Comparison of ENCODE assay signal across 21 cellular contexts in the genomic region with DNA sequence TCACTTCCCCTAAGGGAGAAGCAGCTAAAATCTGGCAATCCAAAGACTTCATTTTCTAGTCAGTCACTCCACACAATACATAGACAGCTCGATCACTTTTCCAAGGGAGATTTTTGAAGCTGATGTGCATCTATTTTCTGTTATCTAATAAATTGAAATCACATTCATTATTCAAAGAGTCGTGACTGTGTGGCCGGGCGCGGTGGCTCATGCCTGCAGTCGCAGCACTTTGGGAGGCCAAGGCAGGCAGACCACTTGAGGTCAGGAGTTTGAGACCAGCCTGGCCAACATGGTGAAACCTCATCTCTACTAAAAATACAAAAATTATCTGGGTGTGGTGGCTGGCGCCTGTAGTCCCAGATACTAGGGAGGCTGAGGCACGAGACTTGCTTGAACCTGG.
"Had no signal": no experiment of that assay in that cellular context is flagged by ENCODE, and none has a peak within 500 bp of the region (broad histone marks: within the 10 kb centered on the region; RNA-seq: fewer than 3 reads in every experiment).

No MANE protein-coding gene starts in this region.

- H3K36me3 ChIP-seq: ascending aorta had no signal

- H3K27ac Mint-ChIP-seq: activated CD8-positive, alpha-beta T cell treated with anti-CD3 and anti-CD28 coated beads for 36 hours; activated naive CD4-positive, alpha-beta T cell treated with anti-CD3 and anti-CD28 coated beads, Interleukin-2, amount 50 U/mL, for 72 hours; activated naive CD8-positive, alpha-beta T cell treated with anti-CD3 and anti-CD28 coated beads, Interleukin-2, amount 50 U/mL, for 24 hours; T-helper 1 cell treated with Interleukin-12 subunit alpha and Interleukin-12 subunit beta and Interleukin-4 antibody, amounts not matched to agents 30 μg/mL and 1 μg/mL, for 36 hours had no signal

- H3K9me3 Mint-ChIP-seq: activated CD8-positive, alpha-beta T cell treated with anti-CD3 and anti-CD28 coated beads for 36 hours; activated naive CD4-positive, alpha-beta T cell treated with anti-CD3 and anti-CD28 coated beads, Interleukin-2, amount 50 U/mL, for 72 hours; activated naive CD8-positive, alpha-beta T cell treated with anti-CD3 and anti-CD28 coated beads, Interleukin-2, amount 50 U/mL, for 24 hours; T-helper 1 cell treated with Interleukin-12 subunit alpha and Interleukin-12 subunit beta and Interleukin-4 antibody, amounts not matched to agents 30 μg/mL and 1 μg/mL, for 36 hours had no signal

- H3K27me3 Mint-ChIP-seq: activated CD8-positive, alpha-beta T cell treated with anti-CD3 and anti-CD28 coated beads for 36 hours; activated naive CD8-positive, alpha-beta T cell treated with anti-CD3 and anti-CD28 coated beads, Interleukin-2, amount 50 U/mL, for 24 hours had no signal

- H3K4me3 ChIP-seq: ascending aorta, body of pancreas had no signal

- H3K9me3 ChIP-seq: ascending aorta, body of pancreas had no signal

- H3K36me3 Mint-ChIP-seq: activated naive CD4-positive, alpha-beta T cell treated with anti-CD3 and anti-CD28 coated beads, Interleukin-2, amount 50 U/mL, for 72 hours had no signal

- DNase-seq: activated CD4-positive, alpha-beta T cell treated with anti-CD3 and anti-CD28 coated beads for 4 hours; activated CD8-positive, alpha-beta memory T cell treated with anti-CD3 and anti-CD28 coated beads, Interleukin-2, amount 50 U/mL, for 4 hours; activated CD8-positive, alpha-beta T cell treated with anti-CD3 and anti-CD28 coated beads for 36 hours; activated naive CD4-positive, alpha-beta T cell treated with Interleukin-2 at 50 U/mL for 16 hours; activated naive CD8-positive, alpha-beta T cell treated with anti-CD3 and anti-CD28 coated beads, Interleukin-2, amount 50 U/mL, for 24 hours; amniotic stem cell; body of pancreas; IMR-90; Kasumi-1; KBM-7; NCI-H146; NCI-H187 treated with DMSO at 0.1 percent for 48 hours; NCI-H2081 treated with DMSO at 0.1 percent for 48 hours; NCI-H446; NCI-H524; RPMI8226; SHP77 had no signal

- H3K27me3 ChIP-seq: ascending aorta, body of pancreas had no signal

- H3K27ac ChIP-seq: ascending aorta, body of pancreas had no signal

- ATAC-seq: activated CD4-positive, CD25-positive, alpha-beta regulatory T cell treated with anti-CD3 and anti-CD28 coated beads, Interleukin-2, amount 50 U/mL, for 24 hours; activated CD8-positive, alpha-beta T cell treated with anti-CD3 and anti-CD28 coated beads for 36 hours; activated naive CD4-positive, alpha-beta T cell treated with anti-CD3 and anti-CD28 coated beads, Interleukin-2, amount 50 U/mL, for 72 hours; activated naive CD8-positive, alpha-beta T cell treated with anti-CD3 and anti-CD28 coated beads, Interleukin-2, amount 50 U/mL, for 24 hours; body of pancreas had no signal

- H3K4me3 Mint-ChIP-seq: activated CD8-positive, alpha-beta T cell treated with anti-CD3 and anti-CD28 coated beads for 36 hours; activated naive CD8-positive, alpha-beta T cell treated with anti-CD3 and anti-CD28 coated beads, Interleukin-2, amount 50 U/mL, for 24 hours; T-helper 1 cell treated with Interleukin-12 subunit alpha and Interleukin-12 subunit beta and Interleukin-4 antibody, amounts not matched to agents 30 μg/mL and 1 μg/mL, for 36 hours had no signal
